ENCODE assay signal across 8 cellular contexts in the genomic region with DNA sequence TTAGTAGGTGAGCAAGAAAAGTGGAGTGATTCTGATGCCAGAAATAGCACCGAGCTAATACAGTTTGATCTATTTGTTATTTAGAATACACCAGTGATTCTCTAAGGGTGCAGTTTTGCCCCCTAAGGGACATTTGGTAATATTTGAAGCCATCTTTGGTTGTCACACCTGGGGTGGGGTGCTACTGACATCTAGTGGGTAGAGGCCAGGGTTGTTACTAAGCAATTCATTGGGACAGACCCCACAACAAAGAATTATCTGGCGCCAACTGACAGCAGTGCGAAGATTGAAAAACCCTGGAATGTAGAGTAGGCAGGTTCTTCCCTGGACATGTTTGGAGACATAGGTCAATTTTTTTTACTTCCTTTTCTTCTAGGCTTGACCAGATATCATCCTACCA. TPM values are rescaled to one million over a fixed set of nuclear protein-coding genes. Genes with fewer than 3 reads are reported as not detected.
A peak's percentile ranks its signal among the peaks of the same experiment; 100 is the strongest.
DNase-seq lines count a peak whose midpoint lies in the region; ATAC-seq, FAIRE-seq and TF ChIP-seq lines count a peak whose summit lies in the region.

No MANE protein-coding gene starts in this region.

- ATAC-seq in GM21526 (IDR thresholded peaks at IDR 0.05; ENCODE audit: low FRiP score, unreplicated experiment) = no peak

- FAIRE-seq in GM12892 (lab: Jason Lieb, UNC) = peak; percentile 81
- FAIRE-seq in D721Med (lab: Jason Lieb, UNC) = no peak

- no peak overlapping the region for H3K27ac Mint-ChIP-seq in activated naive CD4-positive, alpha-beta T cell treated with anti-CD3 and anti-CD28 coated beads for 36 hours

- H3K4me3 Mint-ChIP-seq in activated naive CD4-positive, alpha-beta T cell treated with anti-CD3 and anti-CD28 coated beads for 36 hours = no peak overlapping the region

- H3K27me3 Mint-ChIP-seq in activated naive CD4-positive, alpha-beta T cell treated with anti-CD3 and anti-CD28 coated beads for 36 hours (ENCODE audit: low read depth) = no peaks in the 10 kb centered on the region

- no peak for TF ChIP-seq POLR2A in GM12892 (IDR thresholded peaks at IDR 0.05; ENCODE audit: low read depth, low read length)

- TF ChIP-seq CTCF in HFF-Myc (IDR thresholded peaks at IDR 0.05; ENCODE audit: low read depth, low read length, missing control alignments) = peak; percentile 23
- TF ChIP-seq CTCF in D721Med (IDR thresholded peaks at IDR 0.05; ENCODE audit: insufficient read depth, missing control alignments) = no peak

- intact Hi-C loops in activated naive CD4-positive, alpha-beta T cell treated with anti-CD3 and anti-CD28 coated beads for 36 hours (cut with micrococcal nuclease) = loop anchor here (1.0 to 10.0 kb wide), 4 partner anchors 13 to 723 kb away; no protein-coding TSS in a partner anchor

- no peaks in the 10 kb centered on the region for H3K9me3 Mint-ChIP-seq in activated naive CD4-positive, alpha-beta T cell treated with anti-CD3 and anti-CD28 coated beads for 36 hours

- no peak overlapping the region for H3K27ac ChIP-seq in caudate nucleus (ENCODE audit: low read depth, low read length)

- peaks cover 34% of the 10 kb centered on the region for H3K4me1 Mint-ChIP-seq in activated naive CD4-positive, alpha-beta T cell treated with anti-CD3 and anti-CD28 coated beads for 36 hours (ENCODE audit: low read depth)

- no peak for DNase-seq in GM12892 (ENCODE audit: insufficient read length)
- DNase-seq in HFF-Myc (ENCODE audit: extremely low read depth, low read depth) = no peak
- peak; percentile 15 for DNase-seq in NCI-H748 treated with DMSO at 0.1 percent for 48 hours (lab: John Stamatoyannopoulos, UW)
- DNase-seq in activated naive CD4-positive, alpha-beta T cell treated with anti-CD3 and anti-CD28 coated beads for 36 hours = peak; percentile 64
- peak; percentile 18 to 48 for DNase-seq in lung microvascular endothelial cell (ENCODE audit: low read depth in 2 of 2)
- no peak for DNase-seq in D721Med (ENCODE audit: insufficient read length, low spot score)
- no peak for DNase-seq in caudate nucleus (lab: John Stamatoyannopoulos, UW)

- no peaks in the 10 kb centered on the region for H3K36me3 Mint-ChIP-seq in activated naive CD4-positive, alpha-beta T cell treated with anti-CD3 and anti-CD28 coated beads for 36 hours (ENCODE audit: low read depth)

- no peak overlapping the region for H3K4me3 ChIP-seq in HFF-Myc (replicated peaks; ENCODE audit: low read depth, low read length)

- CTCF ChIA-PET in activated naive CD4-positive, alpha-beta T cell treated with anti-CD3 and anti-CD28 coated beads for 36 hours (lab: Charles Lee) = interaction anchor here (0.9 to 1.1 kb wide), 4 partner anchors 11 to 59 kb away, joined by 3 to 5 read pairs (median 3); no protein-coding TSS in a partner anchor

RNA-seq across cellular contexts. Expression of a gene that starts 14.6 kb away (rescaled TPM):
- polyA plus RNA-seq in GM12892 (2012; ENCODE audit: missing spikeins) = 22.9 TPM
- 10 to 100 TPM; 21.8 to 22.5 TPM for total RNA-seq in activated naive CD4-positive, alpha-beta T cell treated with anti-CD3 and anti-CD28 coated beads for 36 hours
- total RNA-seq in lung microvascular endothelial cell = 7.0 and 15.3 TPM in 2 replicates

Comparison
In these comparisons a context has a peak if more than half of its experiments do, and no peak if none do; other contexts are left out.
1. DNase-seq: peak in NCI-H748 treated with DMSO at 0.1 percent for 48 hours (single experiment), activated naive CD4-positive, alpha-beta T cell treated with anti-CD3 and anti-CD28 coated beads for 36 hours (single experiment) and lung microvascular endothelial cell (2 of 2); none in GM12892 (single experiment), HFF-Myc (single experiment), D721Med (single experiment) and caudate nucleus (0 of 61).